Comparison of ENCODE assay signal across 17 cellular contexts in genomic region chr13:101488734-101489133, GRCh38. TPM values are rescaled to one million over a fixed set of nuclear protein-coding genes. Genes with fewer than 3 reads are reported as not detected.
"Had no signal": no experiment of that assay in that cellular context is flagged by ENCODE, and none has a peak within 500 bp of the region (broad histone marks: within the 10 kb centered on the region; RNA-seq: fewer than 3 reads in every experiment).

No MANE protein-coding gene starts in this region.

- H3K36me3 ChIP-seq: esophagus squamous epithelium, neutrophil, ovary had no signal

- H3K4me1 Mint-ChIP-seq: naive thymus-derived CD8-positive, alpha-beta T cell had no signal

- H3K27me3 ChIP-seq: hepatocyte, neutrophil, ovary had no signal

- H3K27ac ChIP-seq: esophagus squamous epithelium, foreskin keratinocyte, hepatocyte, neutrophil, ovary had no signal

- H3K4me2 ChIP-seq: hepatocyte had no signal

- DNase-seq: effector memory CD4-positive, alpha-beta T cell; esophagus squamous epithelium; foreskin keratinocyte; head of caudate nucleus; kidney glomerular epithelial cell; mammary epithelial cell; mucosa of descending colon; naive thymus-derived CD8-positive, alpha-beta T cell; ovary; small intestine; stimulated activated CD4-positive, alpha-beta T cell treated with anti-CD3 and anti-CD28 coated beads, Interleukin-12 subunit alpha, Interleukin-12 subunit beta, amount 100 ng/mL, for 4 hours; stimulated activated naive CD4-positive, alpha-beta T cell treated with Interleukin-2 at 50 U/mL for 16 hours had no signal

- ATAC-seq: foreskin keratinocyte; left lobe of liver; mucosa of descending colon; naive thymus-derived CD8-positive, alpha-beta T cell; right cardiac atrium had no signal

- FAIRE-seq: small intestine, urothelium cell line had no signal

- H3K79me2 ChIP-seq: hepatocyte had no signal

- H3K9me3 ChIP-seq: esophagus squamous epithelium, mucosa of descending colon, neutrophil, ovary had no signal

- H3K4me3 Mint-ChIP-seq: naive thymus-derived CD8-positive, alpha-beta T cell had no signal

- H3K4me3 ChIP-seq: esophagus squamous epithelium, hepatocyte, mucosa of descending colon, ovary had no signal

- H2AFZ ChIP-seq: hepatocyte had no signal

- H3K27ac Mint-ChIP-seq: naive thymus-derived CD8-positive, alpha-beta T cell had no signal

- H3K36me3 Mint-ChIP-seq: naive thymus-derived CD8-positive, alpha-beta T cell had no signal

RNA-seq across cellular contexts. Expression of gene ITGBL1, which starts 36.3 kb away (rescaled TPM):
- total RNA-seq: naive thymus-derived CD8-positive, alpha-beta T cell had no signal
- polyA plus RNA-seq: hepatocyte; naive thymus-derived CD8-positive, alpha-beta T cell had no signal
